In the genomic region with DNA sequence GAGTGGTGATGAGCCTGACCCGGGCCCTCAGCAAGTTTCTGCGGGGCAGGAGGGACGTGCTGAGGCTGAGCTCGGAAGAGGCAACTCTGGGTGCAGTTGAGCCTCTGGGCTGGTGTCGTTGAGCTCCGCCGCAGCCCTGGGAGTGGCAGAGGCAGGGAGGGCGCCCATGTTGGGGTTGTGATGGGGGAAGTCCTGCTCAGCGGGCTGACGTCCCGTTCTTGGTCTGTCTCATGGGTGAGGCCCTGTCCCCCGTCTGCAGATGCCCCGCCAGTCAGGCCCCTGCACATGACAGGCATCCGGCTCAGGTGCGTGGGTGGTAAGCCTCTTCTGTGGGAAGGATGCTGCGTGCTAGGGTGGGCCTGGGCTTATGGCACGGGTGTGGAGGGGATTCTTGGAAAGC, we compare ENCODE assay signal across 8 cellular contexts.
DNase-seq lines count a peak whose midpoint lies in the region; ATAC-seq and TF ChIP-seq lines count a peak whose summit lies in the region.

No MANE protein-coding gene starts in this region.

- no peaks in the 10 kb centered on the region for H3K27me3 ChIP-seq in BE2C

- H3K36me3 ChIP-seq in BE2C, result no peaks in the 10 kb centered on the region

- no peak overlapping the region for H3K4me3 ChIP-seq in BE2C (ENCODE audit: low read depth, low read length)

- DNase-seq in activated gamma-delta T cell treated with anti-CD3 and anti-CD28 coated beads, Interleukin-2, amount 50 U/mL, for 16 hours (ENCODE audit: low read depth), result peak; percentile 64
- peak; percentile 45 for DNase-seq in stimulated activated CD8-positive, alpha-beta memory T cell treated with anti-CD3 and anti-CD28 coated beads, Interleukin-15, amount 100 ng/mL, for 24 hours (ENCODE audit: low read depth)
- DNase-seq in nucleus accumbens (lab: John Stamatoyannopoulos, UW) (no peak), midbrain (lab: John Stamatoyannopoulos, UW) (no peak), ecto neural progenitor cell (ENCODE audit: low spot score) (no peak), BE2C (no peak)

- H3K9me3 ChIP-seq in BE2C, result no peaks in the 10 kb centered on the region

- H3K4me1 ChIP-seq in BE2C, result no peaks in the 10 kb centered on the region

- TF ChIP-seq CTCF in BE2C (IDR thresholded peaks at IDR 0.05; ENCODE audit: low read depth, low read length), result no peak

- ATAC-seq in GM19351 (IDR thresholded peaks at IDR 0.05; ENCODE audit: unreplicated experiment), result peak; percentile 34
- peak; percentile 35 for ATAC-seq in HG03571 (IDR thresholded peaks at IDR 0.05; ENCODE audit: unreplicated experiment)

Comparison
In these comparisons a context has a peak if more than half of its experiments do, and no peak if none do; other contexts are left out.
1. DNase-seq: peak in activated gamma-delta T cell treated with anti-CD3 and anti-CD28 coated beads, Interleukin-2, amount 50 U/mL, for 16 hours (single experiment) and stimulated activated CD8-positive, alpha-beta memory T cell treated with anti-CD3 and anti-CD28 coated beads, Interleukin-15, amount 100 ng/mL, for 24 hours (single experiment); none in nucleus accumbens (0 of 56), midbrain (single experiment), ecto neural progenitor cell (single experiment) and BE2C (single experiment).